In genomic region chr2:163319006-163319405, GRCh38 we compare ENCODE assay signal across 1 cellular context.
TF ChIP-seq lines count a peak whose summit lies in the region.

No MANE protein-coding gene starts in this region.

TF ChIP-seq in HepG2, 621 proteins besides CTCF, POLR2A, EP300 and RAD21:
- TF ChIP-seq CEBPB (IDR thresholded peaks at IDR 0.05; ENCODE audit: borderline replicate concordance, low read depth, low read length) = peak; percentile 36; the same call in 1 of the 2 replicates
- TF ChIP-seq NR0B2 (CRISPR knock-in tag; IDR thresholded peaks at IDR 0.05) = no peak
- TF ChIP-seq MTERF4 (CRISPR knock-in tag; IDR thresholded peaks at IDR 0.05) = no peak
- TF ChIP-seq ZNF570 (CRISPR knock-in tag; IDR thresholded peaks at IDR 0.05; ENCODE audit: borderline replicate concordance) = no peak
- no peak for TF ChIP-seq ZNF333 (CRISPR knock-in tag; IDR thresholded peaks at IDR 0.05; ENCODE audit: borderline replicate concordance)
